ENCODE assay signal across 8 cellular contexts in the genomic region with DNA sequence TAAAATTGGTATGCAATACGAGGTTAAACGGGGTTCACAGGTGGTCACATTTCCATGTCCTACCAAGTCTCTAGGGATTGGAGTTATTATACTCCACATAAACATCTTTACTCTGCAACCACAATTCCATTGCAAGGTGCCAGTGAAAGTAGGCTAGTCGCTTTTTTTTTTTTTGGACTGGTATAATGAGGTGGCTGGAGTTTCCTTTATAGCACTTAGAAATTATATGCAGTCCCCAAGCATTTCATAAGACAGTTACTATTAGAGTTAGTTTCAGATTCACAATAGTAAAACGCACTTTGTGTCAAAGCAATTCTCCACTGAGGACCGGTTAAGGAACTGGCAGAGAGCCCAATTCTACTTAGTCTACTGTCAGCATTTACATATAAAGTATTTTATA. TPM values are rescaled to one million over a fixed set of nuclear protein-coding genes. Genes with fewer than 3 reads are reported as not detected.
DNase-seq lines count a peak whose midpoint lies in the region; ATAC-seq, FAIRE-seq and TF ChIP-seq lines count a peak whose summit lies in the region.

No MANE protein-coding gene starts in this region.

- TF ChIP-seq CTCF in epithelial cell of proximal tubule (conservative IDR thresholded peaks at IDR 0.05; ENCODE audit: low read depth, low read length): no peak
- TF ChIP-seq CTCF in psoas muscle (IDR thresholded peaks at IDR 0.05): no peak

- DNase-seq in GM18507 (ENCODE audit: extremely low spot score, insufficient read length, low read depth): no peak
- DNase-seq in LHCN-M2 (ENCODE audit: low read depth): peak; percentile 29
- no peak for DNase-seq in epithelial cell of proximal tubule (ENCODE audit: low read depth)
- DNase-seq in psoas muscle: no peak
- DNase-seq in anterior cingulate cortex (lab: John Stamatoyannopoulos, UW): no peak
- no peak for DNase-seq in stimulated activated CD4-positive, alpha-beta T cell treated with anti-CD3 and anti-CD28 coated beads, Interleukin-4, amount 100 ng/mL, for 1 hour
- DNase-seq in T-helper 9 cell: no peak

- H3K27me3 ChIP-seq in psoas muscle (ENCODE audit: insufficient read depth in 3 of 3, low read length in 2 of 3): no peaks in the 10 kb centered on the region

- intact Hi-C loops in psoas muscle (cut with DNase I): loop anchor here (5.0 kb wide), 3 partner anchors 44 to 149 kb away; no protein-coding TSS in a partner anchor

- H3K4me1 ChIP-seq in psoas muscle: peaks cover 46% of the 10 kb centered on the region

- H3K27ac ChIP-seq in psoas muscle: peak overlapping the region; percentile 88

- peaks cover 0 to 10% of the 10 kb centered on the region in 2 donors for H3K36me3 ChIP-seq in psoas muscle (ENCODE audit: insufficient read depth in 1 of 2, low read depth in 1 of 2)

- no peaks in the 10 kb centered on the region for H3K9me3 ChIP-seq in psoas muscle

- H3K4me3 ChIP-seq in epithelial cell of proximal tubule (ENCODE audit: low read depth, low read length) (peak overlapping the region; percentile 69), psoas muscle (peak overlapping the region; percentile 76)

- FAIRE-seq in GM18507 (lab: Jason Lieb, UNC): peak; percentile 79

- WGBS in psoas muscle, 3 donors: 4 to 15% (median 4%) methylated on average over 5 of the region's 5 CpGs

- ATAC-seq in psoas muscle (no peak), HG02678 (IDR thresholded peaks at IDR 0.05; ENCODE audit: unreplicated experiment) (no peak)

RNA-seq across cellular contexts. Expression of a gene that starts 1.4 kb away (rescaled TPM):
- total RNA-seq in LHCN-M2 (2014; rRNA removed) (14.5 and 21.5 TPM in 2 replicates), epithelial cell of proximal tubule (1.6 and 6.3 TPM in 2 replicates), psoas muscle (100 to 1,000 TPM; 148 to 530 (median 257) TPM)
- polyA plus RNA-seq in LHCN-M2 (2012): 26.6 TPM
- 10 to 100 TPM in 2 of 3 donors, 1 to 10 TPM in 1; 9.3 to 96.4 (median 32.0) TPM for polyA plus RNA-seq in psoas muscle
